1 cellular context compared by ENCODE assay signal in the genomic region with DNA sequence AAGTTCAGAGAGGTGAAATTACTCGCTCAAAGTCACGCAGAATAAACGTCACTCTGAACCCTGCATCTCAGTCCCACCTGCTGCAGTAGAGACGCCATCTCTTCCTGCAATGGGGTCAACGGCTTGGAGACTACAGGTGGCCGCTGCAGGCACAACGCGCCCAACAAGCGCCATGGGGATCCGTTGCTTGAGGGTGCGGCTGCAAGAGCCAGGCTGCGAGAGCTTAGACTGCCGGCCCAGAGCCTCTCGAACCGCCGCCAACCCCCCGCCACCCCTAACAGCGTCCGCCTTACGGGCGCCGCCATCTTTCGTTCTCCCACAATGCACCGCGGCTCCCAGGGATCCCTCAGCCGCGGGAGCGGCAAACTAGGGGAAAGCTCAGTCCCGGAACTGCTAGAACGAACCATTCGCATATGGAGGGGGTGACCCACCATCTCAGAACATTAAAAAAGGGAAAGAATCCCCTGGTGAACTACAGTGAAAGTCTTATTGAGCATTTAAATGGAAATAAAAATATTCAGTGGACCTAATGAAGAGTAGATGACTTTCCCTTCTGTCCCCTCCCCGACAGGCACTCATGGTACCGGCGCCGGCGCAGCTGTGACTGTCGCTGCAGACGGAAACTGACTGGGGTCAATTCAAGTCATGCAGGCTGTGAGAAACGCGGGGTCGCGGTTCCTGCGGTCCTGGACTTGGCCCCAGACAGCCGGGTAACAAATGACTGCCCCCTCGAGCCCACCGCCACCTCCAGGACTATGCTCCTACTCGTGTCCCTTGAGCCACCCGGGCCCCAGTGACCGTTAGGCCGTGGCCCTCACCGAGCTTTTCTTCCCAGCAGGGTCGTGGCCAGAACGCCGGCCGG.
TF ChIP-seq lines count a peak whose summit lies in the region.

A gene (minus strand): TSS at position 316 of the 862 bp plus-strand sequence. CDS start 11 bp downstream, at position 305.
A gene (plus strand): TSS at position 636 of the 862 bp plus-strand sequence. CDS start 10 bp downstream, at position 646.

TF ChIP-seq in SK-N-SH, 30 proteins besides CTCF, POLR2A, EP300 and RAD21 (continued from another document):
- TF ChIP-seq, protein P1, sequence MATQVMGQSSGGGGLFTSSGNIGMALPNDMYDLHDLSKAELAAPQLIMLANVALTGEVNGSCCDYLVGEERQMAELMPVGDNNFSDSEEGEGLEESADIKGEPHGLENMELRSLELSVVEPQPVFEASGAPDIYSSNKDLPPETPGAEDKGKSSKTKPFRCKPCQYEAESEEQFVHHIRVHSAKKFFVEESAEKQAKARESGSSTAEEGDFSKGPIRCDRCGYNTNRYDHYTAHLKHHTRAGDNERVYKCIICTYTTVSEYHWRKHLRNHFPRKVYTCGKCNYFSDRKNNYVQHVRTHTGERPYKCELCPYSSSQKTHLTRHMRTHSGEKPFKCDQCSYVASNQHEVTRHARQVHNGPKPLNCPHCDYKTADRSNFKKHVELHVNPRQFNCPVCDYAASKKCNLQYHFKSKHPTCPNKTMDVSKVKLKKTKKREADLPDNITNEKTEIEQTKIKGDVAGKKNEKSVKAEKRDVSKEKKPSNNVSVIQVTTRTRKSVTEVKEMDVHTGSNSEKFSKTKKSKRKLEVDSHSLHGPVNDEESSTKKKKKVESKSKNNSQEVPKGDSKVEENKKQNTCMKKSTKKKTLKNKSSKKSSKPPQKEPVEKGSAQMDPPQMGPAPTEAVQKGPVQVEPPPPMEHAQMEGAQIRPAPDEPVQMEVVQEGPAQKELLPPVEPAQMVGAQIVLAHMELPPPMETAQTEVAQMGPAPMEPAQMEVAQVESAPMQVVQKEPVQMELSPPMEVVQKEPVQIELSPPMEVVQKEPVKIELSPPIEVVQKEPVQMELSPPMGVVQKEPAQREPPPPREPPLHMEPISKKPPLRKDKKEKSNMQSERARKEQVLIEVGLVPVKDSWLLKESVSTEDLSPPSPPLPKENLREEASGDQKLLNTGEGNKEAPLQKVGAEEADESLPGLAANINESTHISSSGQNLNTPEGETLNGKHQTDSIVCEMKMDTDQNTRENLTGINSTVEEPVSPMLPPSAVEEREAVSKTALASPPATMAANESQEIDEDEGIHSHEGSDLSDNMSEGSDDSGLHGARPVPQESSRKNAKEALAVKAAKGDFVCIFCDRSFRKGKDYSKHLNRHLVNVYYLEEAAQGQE (IDR thresholded peaks at IDR 0.05; ENCODE audit: low read depth, low read length) = no peak
- TF ChIP-seq TAF1 (IDR thresholded peaks at IDR 0.05; ENCODE audit: borderline replicate concordance, low read depth, low read length) = peak; percentile 85; the same call in 1 of the 2 replicates
- TF ChIP-seq FOXM1 (IDR thresholded peaks at IDR 0.05; ENCODE audit: low read depth) = no peak
- TF ChIP-seq RFX5 (IDR thresholded peaks at IDR 0.05; ENCODE audit: low read length) = no peak
- peak; percentile 41; the same call in 1 of the 2 replicates for TF ChIP-seq RCOR1 (IDR thresholded peaks at IDR 0.05; ENCODE audit: low read length)
- TF ChIP-seq SIN3A (IDR thresholded peaks at IDR 0.05; ENCODE audit: borderline replicate concordance, low read depth, low read length) = no peak
- TF ChIP-seq FOSL2 (IDR thresholded peaks at IDR 0.05; ENCODE audit: borderline replicate concordance, low read depth) = no peak; the same call in 1 of the 2 replicates
- no peak for TF ChIP-seq SMC3 (IDR thresholded peaks at IDR 0.05; ENCODE audit: low read depth, low read length)
- TF ChIP-seq YY1 (IDR thresholded peaks at IDR 0.05; ENCODE audit: low read depth) = peak; percentile 99
- TF ChIP-seq, protein P2, sequence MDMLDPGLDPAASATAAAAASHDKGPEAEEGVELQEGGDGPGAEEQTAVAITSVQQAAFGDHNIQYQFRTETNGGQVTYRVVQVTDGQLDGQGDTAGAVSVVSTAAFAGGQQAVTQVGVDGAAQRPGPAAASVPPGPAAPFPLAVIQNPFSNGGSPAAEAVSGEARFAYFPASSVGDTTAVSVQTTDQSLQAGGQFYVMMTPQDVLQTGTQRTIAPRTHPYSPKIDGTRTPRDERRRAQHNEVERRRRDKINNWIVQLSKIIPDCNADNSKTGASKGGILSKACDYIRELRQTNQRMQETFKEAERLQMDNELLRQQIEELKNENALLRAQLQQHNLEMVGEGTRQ (IDR thresholded peaks at IDR 0.05; ENCODE audit: borderline replicate concordance, low read depth, low read length) = no peak
- TF ChIP-seq, protein P3, sequence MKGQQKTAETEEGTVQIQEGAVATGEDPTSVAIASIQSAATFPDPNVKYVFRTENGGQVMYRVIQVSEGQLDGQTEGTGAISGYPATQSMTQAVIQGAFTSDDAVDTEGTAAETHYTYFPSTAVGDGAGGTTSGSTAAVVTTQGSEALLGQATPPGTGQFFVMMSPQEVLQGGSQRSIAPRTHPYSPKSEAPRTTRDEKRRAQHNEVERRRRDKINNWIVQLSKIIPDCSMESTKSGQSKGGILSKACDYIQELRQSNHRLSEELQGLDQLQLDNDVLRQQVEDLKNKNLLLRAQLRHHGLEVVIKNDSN (IDR thresholded peaks at IDR 0.05; ENCODE audit: borderline replicate concordance, low read depth) = no peak
- TF ChIP-seq GABPA (IDR thresholded peaks at IDR 0.05; ENCODE audit: low read depth) = peak; percentile 58
- TF ChIP-seq CHD2 (IDR thresholded peaks at IDR 0.05; ENCODE audit: low read length, partially characterized antibody) = peak; percentile 44
- no peak for TF ChIP-seq MEF2A (IDR thresholded peaks at IDR 0.05; ENCODE audit: borderline replicate concordance, low read depth)
- peak; percentile 90 for TF ChIP-seq ELF1 (IDR thresholded peaks at IDR 0.05)
- TF ChIP-seq, protein P4, sequence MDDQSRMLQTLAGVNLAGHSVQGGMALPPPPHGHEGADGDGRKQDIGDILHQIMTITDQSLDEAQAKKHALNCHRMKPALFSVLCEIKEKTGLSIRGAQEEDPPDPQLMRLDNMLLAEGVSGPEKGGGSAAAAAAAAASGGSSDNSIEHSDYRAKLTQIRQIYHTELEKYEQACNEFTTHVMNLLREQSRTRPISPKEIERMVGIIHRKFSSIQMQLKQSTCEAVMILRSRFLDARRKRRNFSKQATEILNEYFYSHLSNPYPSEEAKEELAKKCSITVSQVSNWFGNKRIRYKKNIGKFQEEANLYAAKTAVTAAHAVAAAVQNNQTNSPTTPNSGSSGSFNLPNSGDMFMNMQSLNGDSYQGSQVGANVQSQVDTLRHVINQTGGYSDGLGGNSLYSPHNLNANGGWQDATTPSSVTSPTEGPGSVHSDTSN (IDR thresholded peaks at IDR 0.05) = peak; percentile 29
